ENCODE assay signal across 22 cellular contexts in the genomic region with DNA sequence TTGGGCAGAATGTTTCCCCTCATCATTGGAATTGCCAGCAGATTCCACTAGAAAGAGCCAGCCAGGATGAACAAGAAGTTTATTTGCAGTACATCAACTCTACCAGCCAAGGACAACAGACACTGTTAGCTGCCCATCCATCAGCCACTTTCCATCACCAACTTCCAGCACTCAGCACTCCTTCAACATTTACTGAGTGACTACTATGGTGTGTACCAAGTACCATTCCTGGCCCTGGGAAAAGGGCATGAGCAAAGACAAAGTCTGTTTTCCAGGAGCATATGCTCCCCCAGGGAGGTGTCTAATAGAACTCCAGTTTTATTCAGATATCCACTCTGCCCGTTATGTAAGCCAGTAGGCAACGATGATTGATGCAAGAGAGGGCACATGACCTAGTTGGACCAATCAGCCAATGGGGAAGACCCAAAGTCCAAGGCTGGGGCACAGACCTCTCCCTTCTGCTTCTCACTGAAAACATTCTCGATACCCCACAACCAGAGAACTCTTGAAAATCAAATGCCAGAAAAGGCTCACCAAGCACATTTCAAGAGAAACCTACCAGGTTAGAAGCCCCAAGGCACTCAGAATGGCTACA. TPM values are rescaled to one million over a fixed set of nuclear protein-coding genes. Genes with fewer than 3 reads are reported as not detected.
DNase-seq lines count a peak whose midpoint lies in the region; ATAC-seq lines count a peak whose summit lies in the region.
"Had no signal": no experiment of that assay in that cellular context is flagged by ENCODE, and none has a peak within 500 bp of the region (broad histone marks: within the 10 kb centered on the region; RNA-seq: fewer than 3 reads in every experiment).

No MANE protein-coding gene starts in this region.

- H3K9me3 Mint-ChIP-seq in activated T-cell treated with anti-CD3 and anti-CD28 coated beads, Interleukin-2, amount 50 U/mL, for 24 hours = no peaks in the 10 kb centered on the region
- H3K9me3 Mint-ChIP-seq: activated naive CD4-positive, alpha-beta T cell treated with anti-CD3 and anti-CD28 coated beads for 36 hours; dendritic cell treated with granulocyte-macrophage colony-stimulating factor and Interleukin-4, amounts not matched to agents 40 ng/mL and 50 ng/mL, for 4 days; nephron; stimulated activated memory B cell treated with anti-CD40 and anti-IgM and Interleukin-4, amounts not matched to agents 10 μg/mL and 1 μg/mL and 100 μg/mL, for 72 hours had no signal

- H3K36me3 Mint-ChIP-seq in activated T-cell treated with anti-CD3 and anti-CD28 coated beads, Interleukin-2, amount 50 U/mL, for 24 hours (ENCODE audit: low read depth) = peaks cover 58% of the 10 kb centered on the region

- DNase-seq in activated T-cell treated with anti-CD3 and anti-CD28 coated beads, Interleukin-2, amount 50 U/mL, for 24 hours = no peak
- DNase-seq in activated T-cell treated with anti-CD3 and anti-CD28 coated beads, Interleukin-2, amount 50 U/mL, for 48 hours = no peak
- DNase-seq in left lobe of liver (ENCODE audit: low spot score) (peak; percentile 74), MV-4-11 (lab: John Stamatoyannopoulos, UW) (no peak), GDM1 (lab: John Stamatoyannopoulos, UW) (no peak), NCI-H128 (lab: John Stamatoyannopoulos, UW; ENCODE audit: unreplicated experiment) (no peak)
- DNase-seq: ACHN; activated naive CD4-positive, alpha-beta T cell treated with anti-CD3 and anti-CD28 coated beads for 36 hours; body of pancreas; DMS79; hippocampal formation; NCI-H1694; NCI-H82; T1000; tibial artery had no signal

- no peaks in the 10 kb centered on the region for H3K9me3 ChIP-seq in KOPT-K1 (ENCODE audit: insufficient read depth, low read length, poor library complexity, severe bottlenecking)
- H3K9me3 ChIP-seq: body of pancreas, tibial artery had no signal

- peaks cover 85% of the 10 kb centered on the region for H3K4me1 Mint-ChIP-seq in activated T-cell treated with anti-CD3 and anti-CD28 coated beads, Interleukin-2, amount 50 U/mL, for 24 hours (ENCODE audit: low read depth)

- peak overlapping the region; percentile 39 for H3K27ac Mint-ChIP-seq in activated T-cell treated with anti-CD3 and anti-CD28 coated beads, Interleukin-2, amount 50 U/mL, for 24 hours
- H3K27ac Mint-ChIP-seq: activated naive CD4-positive, alpha-beta T cell treated with anti-CD3 and anti-CD28 coated beads for 36 hours; dendritic cell treated with granulocyte-macrophage colony-stimulating factor and Interleukin-4, amounts not matched to agents 40 ng/mL and 50 ng/mL, for 4 days; nephron had no signal

- H3K27ac ChIP-seq in KOPT-K1 (ENCODE audit: low read depth, low read length, poor library complexity, severe bottlenecking) (peak overlapping the region; percentile 93), temporal lobe (ENCODE audit: low read depth, low read length) (peak overlapping the region; percentile 37)
- H3K27ac ChIP-seq: body of pancreas, C4-2B, tibial artery had no signal

- H3K27me3 Mint-ChIP-seq in activated T-cell treated with anti-CD3 and anti-CD28 coated beads, Interleukin-2, amount 50 U/mL, for 24 hours = no peaks in the 10 kb centered on the region
- H3K27me3 Mint-ChIP-seq: dendritic cell treated with granulocyte-macrophage colony-stimulating factor and Interleukin-4, amounts not matched to agents 40 ng/mL and 50 ng/mL, for 4 days; stimulated activated memory B cell treated with anti-CD40 and anti-IgM and Interleukin-4, amounts not matched to agents 10 μg/mL and 1 μg/mL and 100 μg/mL, for 72 hours had no signal

- ATAC-seq in left lobe of liver = peak; percentile 82
- ATAC-seq: activated CD4-positive, CD25-positive, alpha-beta regulatory T cell treated with anti-CD3 and anti-CD28 coated beads, Interleukin-2, amount 50 U/mL, for 24 hours; body of pancreas; stimulated activated memory B cell treated with anti-CD40 and anti-IgM and Interleukin-4, amounts not matched to agents 10 μg/mL and 1 μg/mL and 100 μg/mL, for 72 hours had no signal

- peaks cover 53% of the 10 kb centered on the region for H3K36me3 ChIP-seq in KOPT-K1 (ENCODE audit: insufficient read depth, low read length)
- H3K36me3 ChIP-seq: tibial artery had no signal

- H3K4me3 Mint-ChIP-seq in activated T-cell treated with anti-CD3 and anti-CD28 coated beads, Interleukin-2, amount 50 U/mL, for 24 hours = no peak overlapping the region
- H3K4me3 Mint-ChIP-seq: activated naive CD4-positive, alpha-beta T cell treated with anti-CD3 and anti-CD28 coated beads for 36 hours; dendritic cell treated with granulocyte-macrophage colony-stimulating factor and Interleukin-4, amounts not matched to agents 40 ng/mL and 50 ng/mL, for 4 days; nephron; stimulated activated memory B cell treated with anti-CD40 and anti-IgM and Interleukin-4, amounts not matched to agents 10 μg/mL and 1 μg/mL and 100 μg/mL, for 72 hours had no signal

RNA-seq across cellular contexts. Expression of gene HIRA, which starts 7.5 kb away (rescaled TPM):
- 20.2 TPM for total RNA-seq in left lobe of liver
- total RNA-seq in temporal lobe = 21.4 TPM

RNA-seq across cellular contexts. Expression of gene MRPL40, which starts 8.3 kb away (rescaled TPM):
- total RNA-seq in left lobe of liver (27.8 TPM), temporal lobe (8.4 TPM)

RNA-seq across cellular contexts. Expression of gene C22orf39, which starts 23.5 kb away (rescaled TPM):
- total RNA-seq in left lobe of liver (12.0 TPM), temporal lobe (30.2 TPM)

RNA-seq across cellular contexts. Expression of gene UFD1, which starts 55.0 kb away (rescaled TPM):
- total RNA-seq in left lobe of liver (28.4 TPM), temporal lobe (18.4 TPM)

RNA-seq across cellular contexts. Expression of gene CDC45, which starts 55.7 kb away (rescaled TPM):
- total RNA-seq in left lobe of liver = 0.65 TPM
- total RNA-seq in temporal lobe = 0.49 TPM
- total RNA-seq: body of pancreas had no signal
